20 cellular contexts compared by ENCODE assay signal in the genomic region with DNA sequence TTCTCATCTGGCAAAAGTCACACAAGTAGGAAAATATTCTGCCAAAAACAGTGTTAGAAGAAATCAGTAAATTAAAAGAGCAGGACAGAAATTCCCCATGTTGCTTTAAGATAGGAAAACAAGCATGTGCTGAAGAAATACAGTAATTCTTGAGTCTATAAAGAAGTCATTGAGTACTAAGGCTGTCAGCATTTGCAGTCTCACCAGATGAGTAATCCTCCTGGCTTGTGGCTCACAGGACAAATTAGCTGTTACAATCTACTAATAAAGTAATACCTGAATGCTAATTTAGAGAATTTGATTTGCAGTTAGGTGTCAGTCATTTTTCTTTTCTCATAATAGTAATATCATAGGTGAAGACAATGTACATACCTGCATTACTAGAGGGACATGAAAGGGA.
A peak's percentile ranks its signal among the peaks of the same experiment; 100 is the strongest.
DNase-seq lines count a peak whose midpoint lies in the region; ATAC-seq and TF ChIP-seq lines count a peak whose summit lies in the region.
"Had no signal": no experiment of that assay in that cellular context is flagged by ENCODE, and none has a peak within 500 bp of the region (broad histone marks: within the 10 kb centered on the region; RNA-seq: fewer than 3 reads in every experiment).

No MANE protein-coding gene starts in this region.

- H3K4me3 ChIP-seq in fibroblast of lung (replicated peaks in 1 of 4; ENCODE audit: control extremely low read depth in 1 of 4, insufficient read depth in 1 of 4, low read depth in 3 of 4, low read length in 4 of 4) (no peak overlapping the region), osteoblast (ENCODE audit: insufficient read depth, low read length) (no peak overlapping the region)
- H3K4me3 ChIP-seq: BLaER1 treated with 17β-estradiol and CSF1 and Interleukin-3, amounts not matched to agents 10 nM and 100 nM had no signal

- TF ChIP-seq CTCF in fibroblast of lung (conservative IDR thresholded peaks at IDR 0.05 in 1 of 2, IDR thresholded peaks at IDR 0.05 in 1 of 2; ENCODE audit: low read depth in 1 of 2, low read length in 2 of 2) = no peak
- no peak for TF ChIP-seq CTCF in osteoblast (IDR thresholded peaks at IDR 0.05; ENCODE audit: extremely low read depth, low read depth, low read length)

- no peak overlapping the region for H2AFZ ChIP-seq in fibroblast of lung (ENCODE audit: low read length)
- H2AFZ ChIP-seq in osteoblast (ENCODE audit: low read length) = no peak overlapping the region

- H3K27ac ChIP-seq in fibroblast of lung (ENCODE audit: insufficient read depth, low read length) = no peak overlapping the region
- H3K27ac ChIP-seq in osteoblast (ENCODE audit: low read depth, low read length) = no peak overlapping the region
- H3K27ac ChIP-seq: BLaER1 treated with 17β-estradiol and CSF1 and Interleukin-3, amounts not matched to agents 10 nM and 100 nM had no signal

- no peak overlapping the region for H3K9ac ChIP-seq in fibroblast of lung (ENCODE audit: insufficient read depth, low read length)
- H3K9ac ChIP-seq: BLaER1 treated with 17β-estradiol and CSF1 and Interleukin-3, amounts not matched to agents 10 nM and 100 nM; SK-N-SH had no signal

- peak; percentile 9 for DNase-seq in GM03348 (ENCODE audit: low spot score)
- peak; percentile 37 for DNase-seq in astrocyte of the hippocampus (ENCODE audit: low read depth, low spot score)
- DNase-seq in fibroblast of lung (ENCODE audit: low read depth in 2 of 2) = peak; percentile 27
- peak; percentile 32 for DNase-seq in osteoblast (ENCODE audit: insufficient read length, low spot score, missing footprints)
- no peak for DNase-seq in 8988T
- DNase-seq in KBM-7 = no peak
- DNase-seq: CD8-positive, alpha-beta T cell; DMS53; HCEC 1CT; NCI-H1105 treated with DMSO at 0.1 percent for 48 hours; NCI-H187 treated with DMSO at 0.1 percent for 48 hours; NCI-H2227 treated with DMSO at 0.1 percent for 48 hours; NCI-H510A treated with DMSO at 0.1 percent for 48 hours; NCI-H774; RPMI8226; SHP77 treated with DMSO at 0.1 percent for 48 hours; SK-N-SH had no signal

- no peaks in the 10 kb centered on the region for H3K27me3 ChIP-seq in fibroblast of lung (ENCODE audit: control insufficient read depth, insufficient read depth, low read length)
- H3K27me3 ChIP-seq in osteoblast (ENCODE audit: insufficient read depth, low read length) = no peaks in the 10 kb centered on the region
- H3K27me3 ChIP-seq: BLaER1 treated with 17β-estradiol and CSF1 and Interleukin-3, amounts not matched to agents 10 nM and 100 nM had no signal

- no peak overlapping the region for H3K4me2 ChIP-seq in fibroblast of lung (ENCODE audit: extremely low read depth, insufficient read depth, low read length)
- no peak overlapping the region for H3K4me2 ChIP-seq in osteoblast (ENCODE audit: insufficient read depth, low read length)
- H3K4me2 ChIP-seq: BLaER1 treated with 17β-estradiol and CSF1 and Interleukin-3, amounts not matched to agents 10 nM and 100 nM; SK-N-SH had no signal

- H3K9me3 ChIP-seq in fibroblast of lung (ENCODE audit: control insufficient read depth, insufficient read depth, low read depth, low read length) = no peaks in the 10 kb centered on the region
- no peaks in the 10 kb centered on the region for H3K9me3 ChIP-seq in osteoblast (ENCODE audit: low read depth, low read length)
- H3K9me3 ChIP-seq: SK-N-SH had no signal

- in situ Hi-C loops in KBM-7 (cut with MboI; ENCODE audit: low pct_unique_long_range_greater_than_20kb, low sequenced_read_pairs) = no loop called here

- H3K4me1 ChIP-seq in fibroblast of lung (ENCODE audit: control insufficient read depth, extremely low read depth, insufficient read depth, low read length) (no peaks in the 10 kb centered on the region), osteoblast (ENCODE audit: insufficient read depth, low read length) (no peaks in the 10 kb centered on the region)
- H3K4me1 ChIP-seq: BLaER1 treated with 17β-estradiol and CSF1 and Interleukin-3, amounts not matched to agents 10 nM and 100 nM had no signal

- ATAC-seq in GM18861 (IDR thresholded peaks at IDR 0.05; ENCODE audit: unreplicated experiment) (no peak), GM21825 (IDR thresholded peaks at IDR 0.05; ENCODE audit: unreplicated experiment) (no peak)
- ATAC-seq: CD8-positive, alpha-beta T cell had no signal

- H3K79me2 ChIP-seq in fibroblast of lung (ENCODE audit: control insufficient read depth, insufficient read depth, low read length) (no peaks in the 10 kb centered on the region), osteoblast (ENCODE audit: insufficient read depth, low read length) (no peaks in the 10 kb centered on the region)

- H4K20me1 ChIP-seq in fibroblast of lung (ENCODE audit: control insufficient read depth, extremely low read depth, insufficient read depth, low read length) (no peaks in the 10 kb centered on the region), osteoblast (ENCODE audit: insufficient read depth, low read length) (no peaks in the 10 kb centered on the region)
- H4K20me1 ChIP-seq: BLaER1 treated with 17β-estradiol and CSF1 and Interleukin-3, amounts not matched to agents 10 nM and 100 nM had no signal

- no peaks in the 10 kb centered on the region for H3K36me3 ChIP-seq in fibroblast of lung (ENCODE audit: control insufficient read depth, insufficient read depth, low read length)
- no peaks in the 10 kb centered on the region for H3K36me3 ChIP-seq in osteoblast (ENCODE audit: insufficient read depth, low read length)
- H3K36me3 ChIP-seq: BLaER1 treated with 17β-estradiol and CSF1 and Interleukin-3, amounts not matched to agents 10 nM and 100 nM had no signal

Comparison
In these comparisons a context has a peak if more than half of its experiments do, and no peak if none do; other contexts are left out.
1. DNase-seq: peak in GM03348 (single experiment), astrocyte of the hippocampus (single experiment), fibroblast of lung (2 of 2) and osteoblast (single experiment); none in 8988T (single experiment) and KBM-7 (single experiment).